In the genomic region with DNA sequence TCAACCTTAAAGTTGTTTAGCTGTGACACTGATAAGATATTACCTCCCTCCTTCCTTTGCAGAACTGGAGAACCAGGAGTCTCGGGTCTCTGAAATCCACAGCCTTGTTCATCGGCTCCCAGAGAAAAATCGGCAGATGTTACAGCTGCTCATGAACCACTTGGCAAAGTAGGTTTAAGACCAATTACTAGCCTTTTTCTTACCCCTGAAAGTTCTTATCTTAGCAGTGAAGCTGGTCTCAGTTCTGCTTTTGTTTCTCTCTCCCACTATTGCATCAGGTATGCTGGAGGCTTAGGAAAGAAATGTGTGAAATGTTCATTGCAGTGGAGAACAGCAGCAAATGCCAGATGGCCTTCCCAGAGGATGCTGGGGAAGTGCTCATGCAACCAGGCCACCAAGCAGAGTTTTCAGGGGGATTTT, we compare ENCODE assay signal across 10 cellular contexts.
DNase-seq lines count a peak whose midpoint lies in the region; ATAC-seq and TF ChIP-seq lines count a peak whose summit lies in the region.
"Had no signal": no experiment of that assay in that cellular context is flagged by ENCODE, and none has a peak within 500 bp of the region (broad histone marks: within the 10 kb centered on the region; RNA-seq: fewer than 3 reads in every experiment).

No MANE protein-coding gene starts in this region.

- no peak for TF ChIP-seq POLR2A in prostate gland (IDR thresholded peaks at IDR 0.05)

- no peaks in the 10 kb centered on the region for H3K9me3 ChIP-seq in prostate gland

- H3K27ac ChIP-seq in cingulate gyrus (ENCODE audit: low read depth, low read length) (peak overlapping the region; percentile 21), prostate gland (no peak overlapping the region)

- no peaks in the 10 kb centered on the region for H3K27me3 ChIP-seq in prostate gland (replicated peaks; ENCODE audit: insufficient read depth)

- intact Hi-C loops in prostate gland (cut with DNase I) = loop anchor here (5.0 kb wide), 1 partner anchor 85 kb away; no protein-coding TSS in a partner anchor
- intact Hi-C loops in left colon (cut with DNase I, micrococcal nuclease) = no loop called here

- ATAC-seq in GM18498 (IDR thresholded peaks at IDR 0.05; ENCODE audit: unreplicated experiment) = peak; percentile 58
- peak; percentile 51 for ATAC-seq in GM21423 (IDR thresholded peaks at IDR 0.05; ENCODE audit: unreplicated experiment)
- peak; percentile 31 for ATAC-seq in HG03457 (IDR thresholded peaks at IDR 0.05; ENCODE audit: unreplicated experiment)
- ATAC-seq in left colon = no peak

- no peak for TF ChIP-seq CTCF in prostate gland (IDR thresholded peaks at IDR 0.05)

- 88% methylated on average over 3 of the region's 3 CpGs for whole genome bisulfite sequencing in prostate gland

- no peak overlapping the region for H3K4me3 ChIP-seq in prostate gland

- no peaks in the 10 kb centered on the region for H3K36me3 ChIP-seq in prostate gland

- no peak for DNase-seq in GOT3 (lab: John Stamatoyannopoulos, UW)
- DNase-seq in kidney glomerular epithelial cell (lab: John Stamatoyannopoulos, UW) = no peak
- no peak for DNase-seq in prostate gland (ENCODE audit: low spot score)
- no peak for DNase-seq in left colon
- DNase-seq: activated T-cell treated with anti-CD3 and anti-CD28 coated beads for 4 hours, NCI-H526 treated with DMSO at 0.1 percent for 48 hours had no signal

- no peaks in the 10 kb centered on the region for H3K4me1 ChIP-seq in prostate gland (replicated peaks)
